In the genomic region with DNA sequence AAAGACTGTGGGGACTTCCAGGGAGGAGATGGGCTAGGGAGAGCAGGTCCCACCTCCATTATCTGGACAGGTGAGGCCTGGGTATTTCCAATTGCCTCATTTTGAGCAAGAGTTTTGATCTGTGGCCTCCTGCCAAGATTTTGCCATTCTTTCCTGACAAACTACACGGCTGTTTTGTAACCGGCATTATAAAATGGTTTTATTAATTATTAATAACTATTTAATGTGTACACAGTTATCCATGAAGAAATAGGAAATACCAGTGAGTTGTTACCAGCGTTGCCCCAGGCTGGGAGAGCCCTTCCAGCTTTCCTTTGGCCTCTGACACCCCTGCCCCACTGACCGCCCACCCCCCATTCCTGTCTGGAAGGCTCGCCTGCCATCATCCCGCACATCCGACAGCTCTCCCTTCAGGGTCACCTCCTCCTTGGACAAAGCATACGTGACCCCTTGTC, we compare ENCODE assay signal across 31 cellular contexts. TPM values are rescaled to one million over a fixed set of nuclear protein-coding genes. Genes with fewer than 3 reads are reported as not detected.
"Had no signal": no experiment of that assay in that cellular context is flagged by ENCODE, and none has a peak within 500 bp of the region (broad histone marks: within the 10 kb centered on the region; RNA-seq: fewer than 3 reads in every experiment).

No MANE protein-coding gene starts in this region.

- H3K4me3 Mint-ChIP-seq: activated naive CD8-positive, alpha-beta T cell; naive B cell; nephron progenitor cell; T-cell had no signal

- DNase-seq: activated CD4-positive, alpha-beta T cell treated with anti-CD3 and anti-CD28 coated beads for 48 hours; activated CD4-positive, alpha-beta T cell treated with anti-CD3 and anti-CD28 coated beads, Interleukin-2, amount 50 U/mL, for 48 hours; activated CD8-positive, alpha-beta memory T cell treated with anti-CD3 and anti-CD28 coated beads for 24 hours; activated effector memory CD4-positive, alpha-beta T cell treated with Interleukin-2 at 50 U/mL for 16 hours; activated naive CD4-positive, alpha-beta T cell treated with Interleukin-2 at 50 U/mL for 16 hours; anterior cingulate cortex; cerebellar nuclear complex; dorsolateral prefrontal cortex; effector memory CD4-positive, alpha-beta T cell; erythroblast; gastrocnemius medialis; glutamatergic neuron; naive B cell; nephron progenitor cell; ovary; stimulated activated CD4-positive, alpha-beta T cell treated with anti-CD3 and anti-CD28 coated beads, Interleukin-15, amount 100 ng/mL, for 24 hours; stimulated activated naive CD4-positive, alpha-beta T cell treated with Interleukin-2 at 50 U/mL for 16 hours; T-cell; trophoblast cell; uterus had no signal

- FAIRE-seq: keratinocyte had no signal

- H3K27me3 ChIP-seq: cardiac muscle cell, dorsolateral prefrontal cortex, neutrophil, ovary, uterus had no signal

- H3K27ac ChIP-seq: cardiac muscle cell, coronary artery, dorsolateral prefrontal cortex, gastrocnemius medialis, neutrophil, ovary, prostate gland, thoracic aorta, uterus had no signal

- H3K9me3 Mint-ChIP-seq: nephron progenitor cell, T-cell had no signal

- H3K4me3 ChIP-seq: cardiac muscle cell, coronary artery, dorsolateral prefrontal cortex, gastrocnemius medialis, ovary, prostate gland, thoracic aorta, uterus had no signal

- H3K27ac Mint-ChIP-seq: activated naive CD8-positive, alpha-beta T cell; nephron progenitor cell; T-cell had no signal

- H3K4me1 ChIP-seq: gastrocnemius medialis, prostate gland, uterus had no signal

- H3K36me3 Mint-ChIP-seq: activated naive CD8-positive, alpha-beta T cell; naive B cell; T-cell had no signal

- H3K9me3 ChIP-seq: gastrocnemius medialis, neutrophil, ovary, prostate gland, thoracic aorta, uterus had no signal

- ATAC-seq: activated CD4-positive, CD25-positive, alpha-beta regulatory T cell treated with anti-CD3 and anti-CD28 coated beads, Interleukin-2, amount 50 U/mL, for 24 hours; gastrocnemius medialis; T-cell had no signal

- H3K36me3 ChIP-seq: cardiac muscle cell, gastrocnemius medialis, neutrophil, ovary, prostate gland, thoracic aorta, uterus had no signal

RNA-seq across cellular contexts. Expression of gene SEC14L3, which starts 14.9 kb away (rescaled TPM):
- total RNA-seq: cardiac muscle cell; gastrocnemius medialis; lung microvascular endothelial cell; ovary; prostate gland; T-cell; T-helper 2 cell treated with Interferon-gamma antibody and Interleukin-4, amounts not matched to agents 100 ng/mL and 5 ng/mL, for 36 hours; thoracic aorta; uterus had no signal
- polyA plus RNA-seq: adipose tissue, cardiac muscle cell, keratinocyte, ovary had no signal

RNA-seq across cellular contexts. Expression of gene SEC14L4, which starts 18.8 kb away (rescaled TPM):
- total RNA-seq: lung microvascular endothelial cell; T-helper 2 cell treated with Interferon-gamma antibody and Interleukin-4, amounts not matched to agents 100 ng/mL and 5 ng/mL, for 36 hours; thoracic aorta had no signal

RNA-seq across cellular contexts. Expression of gene SEC14L6, which starts 59.9 kb away (rescaled TPM):
- total RNA-seq: gastrocnemius medialis; lung microvascular endothelial cell; T-helper 2 cell treated with Interferon-gamma antibody and Interleukin-4, amounts not matched to agents 100 ng/mL and 5 ng/mL, for 36 hours had no signal
- polyA plus RNA-seq: keratinocyte had no signal
